ENCODE assay signal across 2 cellular contexts in the genomic region with DNA sequence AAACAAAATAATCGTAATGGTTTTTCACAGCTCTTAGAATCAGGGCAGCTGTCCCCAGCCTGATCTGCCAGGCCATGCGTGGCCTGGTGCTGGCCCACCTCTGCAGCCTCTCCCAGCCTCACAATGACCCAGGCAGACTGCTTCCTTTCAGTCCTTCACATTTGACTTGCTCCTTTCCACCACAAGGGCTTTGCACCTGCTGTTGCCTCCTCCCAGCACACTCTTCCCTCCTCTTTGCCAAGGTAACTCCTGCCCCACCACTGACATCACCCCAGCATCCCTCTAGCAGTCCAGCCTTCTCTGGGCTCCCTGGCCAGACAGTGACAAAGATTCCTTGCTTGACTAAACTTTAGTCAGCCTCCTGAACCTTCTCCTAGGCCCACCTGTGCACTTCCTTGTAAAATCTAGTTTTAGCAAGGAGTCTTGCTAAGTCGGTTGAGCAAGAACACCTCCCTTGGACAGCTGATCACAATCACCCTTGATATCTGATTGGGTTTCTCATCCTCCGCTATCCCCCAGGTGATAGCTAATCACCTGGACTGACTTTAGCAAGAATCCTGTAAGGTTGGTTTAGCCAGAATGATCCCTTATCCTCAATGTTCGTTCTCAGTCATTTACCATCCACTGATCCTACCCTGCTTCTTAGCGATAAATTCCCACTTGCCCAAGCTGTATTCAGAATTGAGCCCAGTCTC.
TF ChIP-seq lines count a peak whose summit lies in the region.

No MANE protein-coding gene starts in this region.

TF ChIP-seq in GM23338, 12 proteins besides CTCF, POLR2A, EP300 and RAD21 (continues in another document):
- TF ChIP-seq EZH2phosphoT487 (IDR thresholded peaks at IDR 0.05; ENCODE audit: unreplicated experiment): no peak
- TF ChIP-seq, protein P1, sequence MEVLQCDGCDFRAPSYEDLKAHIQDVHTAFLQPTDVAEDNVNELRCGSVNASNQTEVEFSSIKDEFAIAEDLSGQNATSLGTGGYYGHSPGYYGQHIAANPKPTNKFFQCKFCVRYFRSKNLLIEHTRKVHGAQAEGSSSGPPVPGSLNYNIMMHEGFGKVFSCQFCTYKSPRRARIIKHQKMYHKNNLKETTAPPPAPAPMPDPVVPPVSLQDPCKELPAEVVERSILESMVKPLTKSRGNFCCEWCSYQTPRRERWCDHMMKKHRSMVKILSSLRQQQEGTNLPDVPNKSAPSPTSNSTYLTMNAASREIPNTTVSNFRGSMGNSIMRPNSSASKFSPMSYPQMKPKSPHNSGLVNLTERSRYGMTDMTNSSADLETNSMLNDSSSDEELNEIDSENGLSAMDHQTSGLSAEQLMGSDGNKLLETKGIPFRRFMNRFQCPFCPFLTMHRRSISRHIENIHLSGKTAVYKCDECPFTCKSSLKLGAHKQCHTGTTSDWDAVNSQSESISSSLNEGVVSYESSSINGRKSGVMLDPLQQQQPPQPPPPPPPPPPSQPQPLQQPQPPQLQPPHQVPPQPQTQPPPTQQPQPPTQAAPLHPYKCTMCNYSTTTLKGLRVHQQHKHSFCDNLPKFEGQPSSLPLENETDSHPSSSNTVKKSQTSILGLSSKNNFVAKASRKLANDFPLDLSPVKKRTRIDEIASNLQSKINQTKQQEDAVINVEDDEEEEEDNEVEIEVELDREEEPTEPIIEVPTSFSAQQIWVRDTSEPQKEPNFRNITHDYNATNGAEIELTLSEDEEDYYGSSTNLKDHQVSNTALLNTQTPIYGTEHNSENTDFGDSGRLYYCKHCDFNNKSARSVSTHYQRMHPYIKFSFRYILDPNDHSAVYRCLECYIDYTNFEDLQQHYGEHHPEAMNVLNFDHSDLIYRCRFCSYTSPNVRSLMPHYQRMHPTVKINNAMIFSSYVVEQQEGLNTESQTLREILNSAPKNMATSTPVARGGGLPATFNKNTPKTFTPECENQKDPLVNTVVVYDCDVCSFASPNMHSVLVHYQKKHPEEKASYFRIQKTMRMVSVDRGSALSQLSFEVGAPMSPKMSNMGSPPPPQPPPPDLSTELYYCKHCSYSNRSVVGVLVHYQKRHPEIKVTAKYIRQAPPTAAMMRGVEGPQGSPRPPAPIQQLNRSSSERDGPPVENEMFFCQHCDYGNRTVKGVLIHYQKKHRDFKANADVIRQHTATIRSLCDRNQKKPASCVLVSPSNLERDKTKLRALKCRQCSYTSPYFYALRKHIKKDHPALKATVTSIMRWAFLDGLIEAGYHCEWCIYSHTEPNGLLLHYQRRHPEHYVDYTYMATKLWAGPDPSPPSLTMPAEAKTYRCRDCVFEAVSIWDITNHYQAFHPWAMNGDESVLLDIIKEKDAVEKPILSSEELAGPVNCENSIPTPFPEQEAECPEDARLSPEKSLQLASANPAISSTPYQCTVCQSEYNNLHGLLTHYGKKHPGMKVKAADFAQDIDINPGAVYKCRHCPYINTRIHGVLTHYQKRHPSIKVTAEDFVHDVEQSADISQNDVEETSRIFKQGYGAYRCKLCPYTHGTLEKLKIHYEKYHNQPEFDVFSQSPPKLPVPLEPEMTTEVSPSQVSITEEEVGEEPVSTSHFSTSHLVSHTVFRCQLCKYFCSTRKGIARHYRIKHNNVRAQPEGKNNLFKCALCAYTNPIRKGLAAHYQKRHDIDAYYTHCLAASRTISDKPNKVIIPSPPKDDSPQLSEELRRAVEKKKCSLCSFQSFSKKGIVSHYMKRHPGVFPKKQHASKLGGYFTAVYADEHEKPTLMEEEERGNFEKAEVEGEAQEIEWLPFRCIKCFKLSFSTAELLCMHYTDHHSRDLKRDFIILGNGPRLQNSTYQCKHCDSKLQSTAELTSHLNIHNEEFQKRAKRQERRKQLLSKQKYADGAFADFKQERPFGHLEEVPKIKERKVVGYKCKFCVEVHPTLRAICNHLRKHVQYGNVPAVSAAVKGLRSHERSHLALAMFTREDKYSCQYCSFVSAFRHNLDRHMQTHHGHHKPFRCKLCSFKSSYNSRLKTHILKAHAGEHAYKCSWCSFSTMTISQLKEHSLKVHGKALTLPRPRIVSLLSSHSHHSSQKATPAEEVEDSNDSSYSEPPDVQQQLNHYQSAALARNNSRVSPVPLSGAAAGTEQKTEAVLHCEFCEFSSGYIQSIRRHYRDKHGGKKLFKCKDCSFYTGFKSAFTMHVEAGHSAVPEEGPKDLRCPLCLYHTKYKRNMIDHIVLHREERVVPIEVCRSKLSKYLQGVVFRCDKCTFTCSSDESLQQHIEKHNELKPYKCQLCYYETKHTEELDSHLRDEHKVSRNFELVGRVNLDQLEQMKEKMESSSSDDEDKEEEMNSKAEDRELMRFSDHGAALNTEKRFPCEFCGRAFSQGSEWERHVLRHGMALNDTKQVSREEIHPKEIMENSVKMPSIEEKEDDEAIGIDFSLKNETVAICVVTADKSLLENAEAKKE (CRISPR knock-in tag; IDR thresholded peaks at IDR 0.05): no peak
- TF ChIP-seq EZH2 (IDR thresholded peaks at IDR 0.05; ENCODE audit: low read depth, unreplicated experiment): no peak
- no peak for TF ChIP-seq REST (IDR thresholded peaks at IDR 0.05; ENCODE audit: unreplicated experiment)
- no peak for TF ChIP-seq NANOG (IDR thresholded peaks at IDR 0.05; ENCODE audit: borderline replicate concordance)
- TF ChIP-seq ZNF331 (CRISPR knock-in tag; IDR thresholded peaks at IDR 0.05; ENCODE audit: low read depth): no peak
- TF ChIP-seq, protein P2, sequence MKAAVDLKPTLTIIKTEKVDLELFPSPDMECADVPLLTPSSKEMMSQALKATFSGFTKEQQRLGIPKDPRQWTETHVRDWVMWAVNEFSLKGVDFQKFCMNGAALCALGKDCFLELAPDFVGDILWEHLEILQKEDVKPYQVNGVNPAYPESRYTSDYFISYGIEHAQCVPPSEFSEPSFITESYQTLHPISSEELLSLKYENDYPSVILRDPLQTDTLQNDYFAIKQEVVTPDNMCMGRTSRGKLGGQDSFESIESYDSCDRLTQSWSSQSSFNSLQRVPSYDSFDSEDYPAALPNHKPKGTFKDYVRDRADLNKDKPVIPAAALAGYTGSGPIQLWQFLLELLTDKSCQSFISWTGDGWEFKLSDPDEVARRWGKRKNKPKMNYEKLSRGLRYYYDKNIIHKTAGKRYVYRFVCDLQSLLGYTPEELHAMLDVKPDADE (IDR thresholded peaks at IDR 0.05): no peak
- no peak for TF ChIP-seq ZNF114 (CRISPR knock-in tag; IDR thresholded peaks at IDR 0.05)

TF ChIP-seq in H1, 55 proteins besides CTCF, POLR2A, EP300 and RAD21:
- TF ChIP-seq TEAD4 (IDR thresholded peaks at IDR 0.05; ENCODE audit: low read depth, low read length) (no peak), YY1 (IDR thresholded peaks at IDR 0.05; ENCODE audit: low read depth, low read length) (no peak), SUZ12 (IDR thresholded peaks at IDR 0.05; ENCODE audit: low read length) (no peak), RFX5 (IDR thresholded peaks at IDR 0.05; ENCODE audit: borderline replicate concordance, low read depth, low read length) (no peak), ASH2L (IDR thresholded peaks at IDR 0.05; ENCODE audit: low read length) (no peak), HDAC2 (IDR thresholded peaks at IDR 0.05; ENCODE audit: borderline replicate concordance in 1 of 2, low read depth in 2 of 2, low read length in 2 of 2) (no peak), BCL11A (IDR thresholded peaks at IDR 0.05; ENCODE audit: low read depth in 2 of 2, low read length in 2 of 2) (no peak), CHD1 (IDR thresholded peaks at IDR 0.05; ENCODE audit: low read depth, low read length) (no peak), HDAC6 (IDR thresholded peaks at IDR 0.05; ENCODE audit: low read depth, low read length) (no peak), USF2 (IDR thresholded peaks at IDR 0.05; ENCODE audit: low read length) (no peak), SP2 (IDR thresholded peaks at IDR 0.05; ENCODE audit: low read length) (no peak)
